Comparison of ENCODE assay signal across 13 cellular contexts in the genomic region with DNA sequence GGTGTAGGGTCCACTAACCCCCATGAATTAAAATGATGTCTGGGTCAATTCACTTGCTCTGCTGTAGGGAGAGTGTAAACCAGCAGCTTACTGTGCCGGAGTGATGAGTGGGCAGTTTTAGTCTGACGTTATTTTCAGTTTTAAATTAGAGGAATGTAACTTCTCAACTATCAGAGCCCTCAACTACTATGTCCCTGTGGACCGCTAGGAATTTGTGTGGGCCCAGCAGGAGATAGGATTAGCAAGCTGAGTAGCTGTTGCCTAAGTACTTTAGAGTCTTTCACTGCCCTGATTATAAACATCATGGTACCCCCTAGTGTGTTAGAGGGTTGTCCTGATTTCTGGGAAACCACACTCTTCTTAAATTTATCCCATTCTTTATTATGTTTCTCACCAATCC. TPM values are rescaled to one million over a fixed set of nuclear protein-coding genes. Genes with fewer than 3 reads are reported as not detected.
A peak's percentile ranks its signal among the peaks of the same experiment; 100 is the strongest.
DNase-seq lines count a peak whose midpoint lies in the region; ATAC-seq and TF ChIP-seq lines count a peak whose summit lies in the region.
"Had no signal": no experiment of that assay in that cellular context is flagged by ENCODE, and none has a peak within 500 bp of the region (broad histone marks: within the 10 kb centered on the region; RNA-seq: fewer than 3 reads in every experiment).

No MANE protein-coding gene starts in this region.

- H3K36me3 ChIP-seq in effector memory CD4-positive, alpha-beta T cell (ENCODE audit: control insufficient read depth, insufficient read depth, low read length): no peaks in the 10 kb centered on the region
- H3K36me3 ChIP-seq: SJSA1 had no signal

- no peaks in the 10 kb centered on the region for H3K27me3 Mint-ChIP-seq in WTC11 (ENCODE audit: low read depth)
- H3K27me3 Mint-ChIP-seq: activated naive CD4-positive, alpha-beta T cell treated with anti-CD3 and anti-CD28 coated beads, Interleukin-2, amount 50 U/mL, for 24 hours had no signal

- no peak overlapping the region for H3K4me3 Mint-ChIP-seq in WTC11
- H3K4me3 Mint-ChIP-seq: activated naive CD4-positive, alpha-beta T cell treated with anti-CD3 and anti-CD28 coated beads, Interleukin-2, amount 50 U/mL, for 24 hours; nephron progenitor cell had no signal

- POLR2A ChIA-PET in WTC11 (lab: Charles Lee): no interaction called here

- H3K27ac Mint-ChIP-seq in WTC11: peak overlapping the region; percentile 32
- H3K27ac Mint-ChIP-seq: activated naive CD4-positive, alpha-beta T cell treated with anti-CD3 and anti-CD28 coated beads, Interleukin-2, amount 50 U/mL, for 24 hours; nephron progenitor cell had no signal

- peaks cover 18% of the 10 kb centered on the region for H3K4me1 Mint-ChIP-seq in WTC11
- H3K4me1 Mint-ChIP-seq: activated naive CD4-positive, alpha-beta T cell treated with anti-CD3 and anti-CD28 coated beads, Interleukin-2, amount 50 U/mL, for 24 hours; nephron progenitor cell had no signal

- no peaks in the 10 kb centered on the region for H3K9me3 Mint-ChIP-seq in WTC11
- H3K9me3 Mint-ChIP-seq: activated naive CD4-positive, alpha-beta T cell treated with anti-CD3 and anti-CD28 coated beads, Interleukin-2, amount 50 U/mL, for 24 hours; nephron progenitor cell had no signal

- H3K4me3 ChIP-seq in fibroblast of villous mesenchyme (ENCODE audit: low read depth, low read length) (no peak overlapping the region), retinal pigment epithelial cell (ENCODE audit: low read length) (no peak overlapping the region)
- H3K4me3 ChIP-seq in effector memory CD4-positive, alpha-beta T cell (ENCODE audit: insufficient read depth, low read depth, low read length, poor library complexity, severe bottlenecking): no peak overlapping the region
- H3K4me3 ChIP-seq: SJSA1 had no signal

- no peaks in the 10 kb centered on the region for H3K9me3 ChIP-seq in effector memory CD4-positive, alpha-beta T cell (ENCODE audit: control insufficient read depth, low read length)
- H3K9me3 ChIP-seq: SJSA1 had no signal

- H3K4me1 ChIP-seq in effector memory CD4-positive, alpha-beta T cell (ENCODE audit: control insufficient read depth, insufficient read depth, low read length, poor library complexity, severe bottlenecking): no peaks in the 10 kb centered on the region
- H3K4me1 ChIP-seq: SJSA1 had no signal

- ATAC-seq in WTC11 (peak; percentile 81), GM18517 (IDR thresholded peaks at IDR 0.05; ENCODE audit: unreplicated experiment) (no peak), esophagus mucosa (no peak)

- no peaks in the 10 kb centered on the region for H3K27me3 ChIP-seq in effector memory CD4-positive, alpha-beta T cell (replicated peaks; ENCODE audit: control insufficient read depth, insufficient read depth, low read length, poor library complexity, severe bottlenecking)
- H3K27me3 ChIP-seq: SJSA1 had no signal

- DNase-seq in GM03348 (ENCODE audit: low spot score) (peak; percentile 24), WTC11 (ENCODE audit: low spot score) (peak; percentile 38), fibroblast of villous mesenchyme (ENCODE audit: low read depth) (peak; percentile 76), retinal pigment epithelial cell (ENCODE audit: low read depth) (peak; percentile 77)
- DNase-seq in effector memory CD4-positive, alpha-beta T cell: no peak
- DNase-seq: dermis blood vessel endothelial cell, DMS 273 treated with DMSO at 0.1 percent for 48 hours, NCI-H2081, nephron progenitor cell had no signal

- peaks cover 46% of the 10 kb centered on the region for H3K36me3 Mint-ChIP-seq in WTC11

- CTCF ChIA-PET in WTC11 (lab: Charles Lee): interaction anchor here (0.9 to 2.8 kb wide), 3 partner anchors 9 to 73 kb away, joined by 5 to 18 read pairs (median 10); no protein-coding TSS in a partner anchor

- H3K27ac ChIP-seq in effector memory CD4-positive, alpha-beta T cell (ENCODE audit: insufficient read depth, low read length, poor library complexity, severe bottlenecking): no peak overlapping the region
- H3K27ac ChIP-seq: SJSA1 had no signal

- TF ChIP-seq CTCF in WTC11 (IDR thresholded peaks at IDR 0.05) (no peak), fibroblast of villous mesenchyme (IDR thresholded peaks at IDR 0.05; ENCODE audit: insufficient read depth, low read depth, low read length) (no peak), retinal pigment epithelial cell (conservative IDR thresholded peaks at IDR 0.05; ENCODE audit: low read depth, low read length) (no peak)

TF ChIP-seq in WTC11, 78 proteins besides CTCF, POLR2A, EP300 and RAD21:
- TF ChIP-seq PREB (CRISPR knock-in tag; IDR thresholded peaks at IDR 0.05; ENCODE audit: borderline replicate concordance) (no peak), ZNF423 (CRISPR knock-in tag; IDR thresholded peaks at IDR 0.05) (peak; percentile 49; the same call in 1 of the 2 replicates)

RNA-seq across cellular contexts. Expression of gene MARVELD3, which starts 11.4 kb away (rescaled TPM):
- total RNA-seq in WTC11 (2021) (29.2 to 31.0 TPM (median 30.0 TPM) in 3 replicates), fibroblast of villous mesenchyme (under 0.01 TPM in 1 of 2 replicates, not detected in the other), esophagus mucosa (3.6 TPM)
- total RNA-seq: dermis blood vessel endothelial cell, SJSA1 had no signal

Comparison
In these comparisons a context has a peak if more than half of its experiments do, and no peak if none do; other contexts are left out.
1. DNase-seq: peak in GM03348 (single experiment), WTC11 (single experiment), fibroblast of villous mesenchyme (single experiment) and retinal pigment epithelial cell (single experiment); none in effector memory CD4-positive, alpha-beta T cell (0 of 3).